ENCODE assay signal across 21 cellular contexts in genomic region chr17:34841467-34841866, GRCh38.
DNase-seq lines count a peak whose midpoint lies in the region; TF ChIP-seq lines count a peak whose summit lies in the region.
"Had no signal": no experiment of that assay in that cellular context is flagged by ENCODE, and none has a peak within 500 bp of the region (broad histone marks: within the 10 kb centered on the region; RNA-seq: fewer than 3 reads in every experiment).

No MANE protein-coding gene starts in this region.

- no peak overlapping the region for H3K14ac ChIP-seq in neuronal stem cell (ENCODE audit: low read length)

- no peaks in the 10 kb centered on the region for H3K36me3 Mint-ChIP-seq in activated CD4-positive, alpha-beta memory T cell treated with anti-CD3 and anti-CD28 coated beads for 36 hours
- no peaks in the 10 kb centered on the region for H3K36me3 Mint-ChIP-seq in activated CD4-positive, alpha-beta memory T cell treated with anti-CD3 and anti-CD28 coated beads, Interleukin-2, amount 10 ng/mL, durations not matched to agents 7 days and 5 days (ENCODE audit: low read depth)
- H3K36me3 Mint-ChIP-seq: brain; natural killer cell; stimulated activated effector memory CD8-positive, alpha-beta T cell treated with anti-CD3 and anti-CD28 coated beads, Interleukin-12 subunit alpha, Interleukin-12 subunit beta, amount 100 ng/mL, for 72 hours had no signal

- peak overlapping the region; percentile 2 for H2AK5ac ChIP-seq in neuronal stem cell (ENCODE audit: low read depth, low read length)

- peaks cover 4% of the 10 kb centered on the region for H3K4me1 Mint-ChIP-seq in activated CD4-positive, alpha-beta memory T cell treated with anti-CD3 and anti-CD28 coated beads for 36 hours (ENCODE audit: low read depth)
- H3K4me1 Mint-ChIP-seq in activated CD4-positive, alpha-beta memory T cell treated with anti-CD3 and anti-CD28 coated beads, Interleukin-2, amount 10 ng/mL, durations not matched to agents 7 days and 5 days: peaks cover 4% of the 10 kb centered on the region
- H3K4me1 Mint-ChIP-seq: natural killer cell; stimulated activated effector memory CD8-positive, alpha-beta T cell treated with anti-CD3 and anti-CD28 coated beads, Interleukin-12 subunit alpha, Interleukin-12 subunit beta, amount 100 ng/mL, for 72 hours had no signal

- H3K9ac ChIP-seq in neuronal stem cell (ENCODE audit: low read depth, low read length, poor library complexity): peak overlapping the region; percentile 34
- H3K9ac ChIP-seq: BLaER1 treated with 17β-estradiol and CSF1 and Interleukin-3, amounts not matched to agents 10 nM and 100 nM had no signal

- no peak overlapping the region for H2BK120ac ChIP-seq in neuronal stem cell (ENCODE audit: low read depth, low read length)

- H3K4ac ChIP-seq in neuronal stem cell (ENCODE audit: low read length): no peak overlapping the region

- H3K27me3 ChIP-seq in HL-60 (ENCODE audit: insufficient read depth, poor library complexity, severe bottlenecking) (no peaks in the 10 kb centered on the region), WERI-Rb-1 (ENCODE audit: insufficient read depth, low read depth, severe bottlenecking) (no peaks in the 10 kb centered on the region), neuronal stem cell (ENCODE audit: control insufficient read depth in 3 of 3, insufficient read depth in 3 of 3, low read depth in 1 of 3, low read length in 3 of 3) (peaks cover 0 to 3% (median 0%) of the 10 kb centered on the region in 3 experiments)
- H3K27me3 ChIP-seq: BLaER1 treated with 17β-estradiol and CSF1 and Interleukin-3, amounts not matched to agents 10 nM and 100 nM; uterus had no signal

- H2AFZ ChIP-seq in neuronal stem cell (ENCODE audit: low read length): no peak overlapping the region

- peak overlapping the region; percentile 37 for H3K27ac ChIP-seq in HL-60 (replicated peaks)
- H3K27ac ChIP-seq in WERI-Rb-1: no peak overlapping the region
- no peak overlapping the region for H3K27ac ChIP-seq in neuronal stem cell (replicated peaks; ENCODE audit: low read length)
- H3K27ac ChIP-seq: BLaER1 treated with 17β-estradiol and CSF1 and Interleukin-3, amounts not matched to agents 10 nM and 100 nM; suprapubic skin; uterus had no signal

- H3K4me3 ChIP-seq in HL-60 (replicated peaks; ENCODE audit: insufficient read depth, low read length): no peak overlapping the region
- no peak overlapping the region for H3K4me3 ChIP-seq in WERI-Rb-1 (ENCODE audit: low read depth, low read length)
- H3K4me3 ChIP-seq in neuronal stem cell (ENCODE audit: low read length in 2 of 2): no peak overlapping the region
- H3K4me3 ChIP-seq: BLaER1 treated with 17β-estradiol and CSF1 and Interleukin-3, amounts not matched to agents 10 nM and 100 nM; suprapubic skin; uterus had no signal

- no peak overlapping the region for H2BK5ac ChIP-seq in neuronal stem cell (ENCODE audit: low read length)

- no peak overlapping the region for H2BK15ac ChIP-seq in neuronal stem cell (ENCODE audit: low read length)

- H3K4me3 Mint-ChIP-seq in activated CD4-positive, alpha-beta memory T cell treated with anti-CD3 and anti-CD28 coated beads for 36 hours: no peak overlapping the region
- no peak overlapping the region for H3K4me3 Mint-ChIP-seq in activated CD4-positive, alpha-beta memory T cell treated with anti-CD3 and anti-CD28 coated beads, Interleukin-2, amount 10 ng/mL, durations not matched to agents 7 days and 5 days
- H3K4me3 Mint-ChIP-seq: brain; natural killer cell; stimulated activated effector memory CD8-positive, alpha-beta T cell treated with anti-CD3 and anti-CD28 coated beads, Interleukin-12 subunit alpha, Interleukin-12 subunit beta, amount 100 ng/mL, for 72 hours; T-helper 1 cell treated with Interleukin-12 subunit alpha and Interleukin-12 subunit beta and Interleukin-4 antibody, amounts not matched to agents 30 μg/mL and 1 μg/mL, for 36 hours had no signal

- H3K4me2 ChIP-seq in neuronal stem cell (ENCODE audit: insufficient read depth, low read length, poor library complexity, severe bottlenecking): no peak overlapping the region

- DNase-seq in activated CD4-positive, alpha-beta memory T cell treated with anti-CD3 and anti-CD28 coated beads for 36 hours: no peak
- DNase-seq in activated CD4-positive, alpha-beta memory T cell treated with anti-CD3 and anti-CD28 coated beads, Interleukin-2, amount 10 ng/mL, durations not matched to agents 7 days and 5 days: no peak
- no peak for DNase-seq in HL-60 (ENCODE audit: low read depth in 1 of 2, low spot score in 1 of 2)
- no peak for DNase-seq in WERI-Rb-1
- no peak for DNase-seq in neuronal stem cell (ENCODE audit: low spot score)
- DNase-seq in head of caudate nucleus: no peak
- no peak for DNase-seq in islet precursor cell
- DNase-seq in Ammon's horn (ENCODE audit: low spot score): no peak
- DNase-seq: DMS 273 treated with DMSO at 0.1 percent for 48 hours, left colon, natural killer cell, NCI-H1105 treated with DMSO at 0.1 percent for 48 hours, NCI-H2107, NCI-H524, SIG-M5, uterus had no signal

- TF ChIP-seq CTCF in HL-60 (IDR thresholded peaks at IDR 0.05; ENCODE audit: insufficient read depth, low read length) (no peak), WERI-Rb-1 (IDR thresholded peaks at IDR 0.05; ENCODE audit: low read depth, low read length) (peak; percentile 50)

- H3K23ac ChIP-seq in neuronal stem cell (ENCODE audit: low read depth, low read length, poor library complexity): no peak overlapping the region

- H3K27me3 Mint-ChIP-seq in activated CD4-positive, alpha-beta memory T cell treated with anti-CD3 and anti-CD28 coated beads for 36 hours: no peaks in the 10 kb centered on the region
- no peaks in the 10 kb centered on the region for H3K27me3 Mint-ChIP-seq in activated CD4-positive, alpha-beta memory T cell treated with anti-CD3 and anti-CD28 coated beads, Interleukin-2, amount 10 ng/mL, durations not matched to agents 7 days and 5 days

- H3K9me3 ChIP-seq in WERI-Rb-1 (ENCODE audit: severe bottlenecking) (no peaks in the 10 kb centered on the region), neuronal stem cell (replicated peaks in 1 of 2; ENCODE audit: control insufficient read depth in 2 of 2, insufficient read depth in 1 of 2, low read depth in 1 of 2, low read length in 2 of 2) (peaks cover 0 to 2% of the 10 kb centered on the region in 2 donors)
- H3K9me3 ChIP-seq: BLaER1 treated with 17β-estradiol and CSF1 and Interleukin-3, amounts not matched to agents 10 nM and 100 nM; uterus had no signal

- H2BK12ac ChIP-seq in neuronal stem cell (ENCODE audit: low read length): no peak overlapping the region

- no peaks in the 10 kb centered on the region for H3K36me3 ChIP-seq in WERI-Rb-1
- no peaks in the 10 kb centered on the region for H3K36me3 ChIP-seq in neuronal stem cell (replicated peaks in 1 of 2; ENCODE audit: control insufficient read depth in 2 of 2, insufficient read depth in 2 of 2, low read length in 2 of 2)
- H3K36me3 ChIP-seq: BLaER1 treated with 17β-estradiol and CSF1 and Interleukin-3, amounts not matched to agents 10 nM and 100 nM; suprapubic skin; uterus had no signal

- peaks cover 0 to 2% of the 10 kb centered on the region in 2 donors for H3K4me1 ChIP-seq in neuronal stem cell (ENCODE audit: control insufficient read depth in 2 of 2, insufficient read depth in 1 of 2, low read depth in 1 of 2, low read length in 2 of 2)
- H3K4me1 ChIP-seq: suprapubic skin, uterus had no signal

- no peaks in the 10 kb centered on the region for H3K9me3 Mint-ChIP-seq in activated CD4-positive, alpha-beta memory T cell treated with anti-CD3 and anti-CD28 coated beads for 36 hours
- no peaks in the 10 kb centered on the region for H3K9me3 Mint-ChIP-seq in activated CD4-positive, alpha-beta memory T cell treated with anti-CD3 and anti-CD28 coated beads, Interleukin-2, amount 10 ng/mL, durations not matched to agents 7 days and 5 days
- H3K9me3 Mint-ChIP-seq: brain; natural killer cell; stimulated activated effector memory CD8-positive, alpha-beta T cell treated with anti-CD3 and anti-CD28 coated beads, Interleukin-12 subunit alpha, Interleukin-12 subunit beta, amount 100 ng/mL, for 72 hours; T-helper 1 cell treated with Interleukin-12 subunit alpha and Interleukin-12 subunit beta and Interleukin-4 antibody, amounts not matched to agents 30 μg/mL and 1 μg/mL, for 36 hours had no signal

- CTCF ChIA-PET in activated CD4-positive, alpha-beta memory T cell treated with anti-CD3 and anti-CD28 coated beads for 36 hours (lab: Charles Lee): no interaction called here
- CTCF ChIA-PET in activated CD4-positive, alpha-beta memory T cell treated with anti-CD3 and anti-CD28 coated beads, Interleukin-2, amount 10 ng/mL, durations not matched to agents 7 days and 5 days (lab: Charles Lee): no interaction called here

- H3K79me1 ChIP-seq in neuronal stem cell (ENCODE audit: low read depth, low read length): no peaks in the 10 kb centered on the region

- no CpG with 5 or more reads among the region's 1 CpG for WGBS in neuronal stem cell (ENCODE audit: extremely low coverage in 2 of 2, insufficient read length in 2 of 2, insufficient replicate concordance in 1 of 2), 2 donors

- peak overlapping the region; percentile 39 for H3K18ac ChIP-seq in neuronal stem cell (ENCODE audit: low read length)

- intact Hi-C loops in activated CD4-positive, alpha-beta memory T cell treated with anti-CD3 and anti-CD28 coated beads for 36 hours (cut with micrococcal nuclease): no loop called here
- intact Hi-C loops in head of caudate nucleus (cut with DNase I): no loop called here

- H4K91ac ChIP-seq in neuronal stem cell (ENCODE audit: low read depth, low read length, poor library complexity): no peak overlapping the region

- peak overlapping the region; percentile 20 for H3K27ac Mint-ChIP-seq in activated CD4-positive, alpha-beta memory T cell treated with anti-CD3 and anti-CD28 coated beads for 36 hours
- no peak overlapping the region for H3K27ac Mint-ChIP-seq in activated CD4-positive, alpha-beta memory T cell treated with anti-CD3 and anti-CD28 coated beads, Interleukin-2, amount 10 ng/mL, durations not matched to agents 7 days and 5 days
- H3K27ac Mint-ChIP-seq: brain; natural killer cell; stimulated activated effector memory CD8-positive, alpha-beta T cell treated with anti-CD3 and anti-CD28 coated beads, Interleukin-12 subunit alpha, Interleukin-12 subunit beta, amount 100 ng/mL, for 72 hours; T-helper 1 cell treated with Interleukin-12 subunit alpha and Interleukin-12 subunit beta and Interleukin-4 antibody, amounts not matched to agents 30 μg/mL and 1 μg/mL, for 36 hours had no signal

- no peak overlapping the region for H4K8ac ChIP-seq in neuronal stem cell (ENCODE audit: low read depth, low read length)

- POLR2A ChIA-PET in activated CD4-positive, alpha-beta memory T cell treated with anti-CD3 and anti-CD28 coated beads for 36 hours (lab: Charles Lee): no interaction called here
- POLR2A ChIA-PET in activated CD4-positive, alpha-beta memory T cell treated with anti-CD3 and anti-CD28 coated beads, Interleukin-2, amount 10 ng/mL, durations not matched to agents 7 days and 5 days (lab: Charles Lee): no interaction called here
